In genomic region chr12:31250179-31250578, GRCh38 we compare ENCODE assay signal across 2 cellular contexts.
TF ChIP-seq lines count a peak whose summit lies in the region.

No MANE protein-coding gene starts in this region.

TF ChIP-seq in HCT116, 20 proteins besides CTCF, POLR2A, EP300 and RAD21 (continued from another document):
- TF ChIP-seq EZH2 (IDR thresholded peaks at IDR 0.05) (no peak), EZH2phosphoT487 (IDR thresholded peaks at IDR 0.05; ENCODE audit: borderline replicate concordance) (no peak), TCF7L2 (IDR thresholded peaks at IDR 0.05; ENCODE audit: borderline replicate concordance, extremely low read depth, insufficient read depth, insufficient read length) (no peak), ZFX (IDR thresholded peaks at IDR 0.05) (no peak), EGR1 (IDR thresholded peaks at IDR 0.05; ENCODE audit: low read depth) (no peak), MAX (IDR thresholded peaks at IDR 0.05) (no peak), ZBTB33 (IDR thresholded peaks at IDR 0.05; ENCODE audit: extremely low read depth, insufficient replicate concordance, low read length) (no peak), SRF (IDR thresholded peaks at IDR 0.05; ENCODE audit: low read depth) (no peak), YY1 (IDR thresholded peaks at IDR 0.05; ENCODE audit: extremely low read depth, insufficient replicate concordance, low read depth, low read length) (no peak), ZNF274 (IDR thresholded peaks at IDR 0.05; ENCODE audit: low read depth, low read length) (no peak), SIN3A (IDR thresholded peaks at IDR 0.05; ENCODE audit: low read depth) (no peak), CBX3 (IDR thresholded peaks at IDR 0.05; ENCODE audit: low read depth) (no peak), FOSL1 (IDR thresholded peaks at IDR 0.05; ENCODE audit: low read depth) (no peak)
- TF ChIP-seq, protein P1, sequence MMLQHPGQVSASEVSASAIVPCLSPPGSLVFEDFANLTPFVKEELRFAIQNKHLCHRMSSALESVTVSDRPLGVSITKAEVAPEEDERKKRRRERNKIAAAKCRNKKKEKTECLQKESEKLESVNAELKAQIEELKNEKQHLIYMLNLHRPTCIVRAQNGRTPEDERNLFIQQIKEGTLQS (IDR thresholded peaks at IDR 0.05) = no peak
TF ChIP-seq in HCT116: peak in this region for 0.

TF ChIP-seq in WTC11, 78 proteins besides CTCF, POLR2A, EP300 and RAD21 (continued from another document):
- no peak for TF ChIP-seq AR (CRISPR knock-in tag; IDR thresholded peaks at IDR 0.05)
- TF ChIP-seq, protein P2, sequence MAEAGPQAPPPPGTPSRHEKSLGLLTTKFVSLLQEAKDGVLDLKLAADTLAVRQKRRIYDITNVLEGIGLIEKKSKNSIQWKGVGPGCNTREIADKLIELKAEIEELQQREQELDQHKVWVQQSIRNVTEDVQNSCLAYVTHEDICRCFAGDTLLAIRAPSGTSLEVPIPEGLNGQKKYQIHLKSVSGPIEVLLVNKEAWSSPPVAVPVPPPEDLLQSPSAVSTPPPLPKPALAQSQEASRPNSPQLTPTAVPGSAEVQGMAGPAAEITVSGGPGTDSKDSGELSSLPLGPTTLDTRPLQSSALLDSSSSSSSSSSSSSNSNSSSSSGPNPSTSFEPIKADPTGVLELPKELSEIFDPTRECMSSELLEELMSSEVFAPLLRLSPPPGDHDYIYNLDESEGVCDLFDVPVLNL (CRISPR knock-in tag; IDR thresholded peaks at IDR 0.05; ENCODE audit: borderline replicate concordance, low read depth) = no peak
